Comparison of ENCODE assay signal across 8 cellular contexts in the genomic region with DNA sequence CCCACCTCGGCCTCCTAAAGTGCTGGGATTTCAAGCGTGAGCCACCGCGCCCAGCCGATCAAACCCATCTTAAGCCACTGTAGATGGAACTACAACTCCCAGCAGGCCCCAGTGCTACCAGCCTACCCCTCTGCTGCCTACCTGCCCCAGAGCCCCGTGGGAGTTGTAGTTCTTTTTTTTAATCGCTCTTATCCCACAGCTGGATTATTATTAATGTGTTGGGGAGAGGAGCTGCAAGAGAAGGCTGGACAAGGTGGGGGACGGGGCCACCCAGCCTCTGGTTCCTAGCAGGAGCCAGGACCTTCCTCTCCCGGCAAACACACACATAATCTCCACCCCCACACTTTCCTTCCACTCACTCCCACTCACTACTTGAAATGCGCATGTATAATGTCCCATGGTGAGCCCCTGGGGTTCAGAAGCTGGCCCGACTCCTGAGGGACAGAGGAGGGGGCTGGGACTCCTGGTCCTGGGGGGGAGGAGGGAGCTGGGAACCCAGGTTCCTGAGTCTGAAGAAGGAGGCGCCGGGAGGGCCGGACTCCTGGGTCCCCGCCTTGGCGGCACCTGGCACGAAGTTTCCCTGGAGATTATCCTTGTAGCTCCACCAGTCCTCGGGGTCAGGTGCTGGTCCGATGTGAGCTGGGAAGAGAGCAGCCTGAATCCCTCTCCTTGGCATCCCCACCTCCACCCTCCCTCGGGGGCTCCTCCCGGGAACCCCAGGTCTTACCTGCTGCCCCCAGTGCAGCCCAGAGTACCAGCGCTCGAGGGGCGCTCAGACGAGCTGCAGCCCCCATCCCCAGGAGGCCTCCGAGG. TPM values are rescaled to one million over a fixed set of nuclear protein-coding genes. Genes with fewer than 3 reads are reported as not detected.
A peak's percentile ranks its signal among the peaks of the same experiment; 100 is the strongest.
DNase-seq lines count a peak whose midpoint lies in the region; ATAC-seq and TF ChIP-seq lines count a peak whose summit lies in the region.

No MANE protein-coding gene starts in this region.

- H3K27ac Mint-ChIP-seq in endothelial cell (ENCODE audit: unreplicated experiment) = no peak overlapping the region

- DNase-seq in COR-L47 (lab: John Stamatoyannopoulos, UW) (peak; percentile 63), NOMO-1 (lab: John Stamatoyannopoulos, UW; ENCODE audit: unreplicated experiment in 2 of 2) (peak; percentile 67 to 71), endothelial cell (ENCODE audit: low spot score) (peak; percentile 69), middle frontal gyrus (ENCODE audit: extremely low spot score, low spot score) (peak; percentile 52)
- DNase-seq in activated CD8-positive, alpha-beta memory T cell treated with anti-CD3 and anti-CD28 coated beads, Interleukin-2, amount 50 U/mL, for 1 hour (ENCODE audit: extremely low read depth) = peak; percentile 48
- peak; percentile 48 to 63 for DNase-seq in stimulated activated CD8-positive, alpha-beta memory T cell treated with anti-CD3 and anti-CD28 coated beads, Interleukin-2, amount 100 ng/mL, for 48 hours (ENCODE audit: low read depth in 2 of 2)

- no peaks in the 10 kb centered on the region for H3K9me3 Mint-ChIP-seq in endothelial cell (ENCODE audit: unreplicated experiment)

- H3K4me1 Mint-ChIP-seq in endothelial cell (ENCODE audit: unreplicated experiment) = peaks cover 15% of the 10 kb centered on the region

- H3K27me3 Mint-ChIP-seq in endothelial cell (ENCODE audit: unreplicated experiment) = peaks cover 10% of the 10 kb centered on the region

- no peak for TF ChIP-seq CTCF in endothelial cell (IDR thresholded peaks at IDR 0.05; ENCODE audit: unreplicated experiment)

- H3K4me3 Mint-ChIP-seq in endothelial cell (ENCODE audit: unreplicated experiment) = peak overlapping the region; percentile 88

- ATAC-seq in HG03378 (IDR thresholded peaks at IDR 0.05; ENCODE audit: unreplicated experiment) (peak; percentile 44), HG03439 (IDR thresholded peaks at IDR 0.05; ENCODE audit: unreplicated experiment) (no peak)

- peaks cover 4% of the 10 kb centered on the region for H3K36me3 Mint-ChIP-seq in endothelial cell (ENCODE audit: low read depth, unreplicated experiment)

RNA-seq across cellular contexts. Expression of a gene that starts 0.9 kb away (rescaled TPM):
- 11.9 TPM for total RNA-seq in endothelial cell (ENCODE audit: unreplicated experiment)

RNA-seq across cellular contexts. Expression of a gene that starts 7.9 kb away (rescaled TPM):
- 4.3 TPM for total RNA-seq in endothelial cell (ENCODE audit: unreplicated experiment)

RNA-seq across cellular contexts. Expression of a gene that starts 25.7 kb away (rescaled TPM):
- 24.7 TPM for total RNA-seq in endothelial cell (ENCODE audit: unreplicated experiment)

RNA-seq across cellular contexts. Expression of a gene that starts 26.1 kb away (rescaled TPM):
- 1,683 TPM for total RNA-seq in endothelial cell (ENCODE audit: unreplicated experiment)

RNA-seq across cellular contexts. Expression of a gene that starts 27.8 kb away (rescaled TPM):
- 0.21 TPM for total RNA-seq in endothelial cell (ENCODE audit: unreplicated experiment)
